ENCODE assay signal across 8 cellular contexts in the genomic region with DNA sequence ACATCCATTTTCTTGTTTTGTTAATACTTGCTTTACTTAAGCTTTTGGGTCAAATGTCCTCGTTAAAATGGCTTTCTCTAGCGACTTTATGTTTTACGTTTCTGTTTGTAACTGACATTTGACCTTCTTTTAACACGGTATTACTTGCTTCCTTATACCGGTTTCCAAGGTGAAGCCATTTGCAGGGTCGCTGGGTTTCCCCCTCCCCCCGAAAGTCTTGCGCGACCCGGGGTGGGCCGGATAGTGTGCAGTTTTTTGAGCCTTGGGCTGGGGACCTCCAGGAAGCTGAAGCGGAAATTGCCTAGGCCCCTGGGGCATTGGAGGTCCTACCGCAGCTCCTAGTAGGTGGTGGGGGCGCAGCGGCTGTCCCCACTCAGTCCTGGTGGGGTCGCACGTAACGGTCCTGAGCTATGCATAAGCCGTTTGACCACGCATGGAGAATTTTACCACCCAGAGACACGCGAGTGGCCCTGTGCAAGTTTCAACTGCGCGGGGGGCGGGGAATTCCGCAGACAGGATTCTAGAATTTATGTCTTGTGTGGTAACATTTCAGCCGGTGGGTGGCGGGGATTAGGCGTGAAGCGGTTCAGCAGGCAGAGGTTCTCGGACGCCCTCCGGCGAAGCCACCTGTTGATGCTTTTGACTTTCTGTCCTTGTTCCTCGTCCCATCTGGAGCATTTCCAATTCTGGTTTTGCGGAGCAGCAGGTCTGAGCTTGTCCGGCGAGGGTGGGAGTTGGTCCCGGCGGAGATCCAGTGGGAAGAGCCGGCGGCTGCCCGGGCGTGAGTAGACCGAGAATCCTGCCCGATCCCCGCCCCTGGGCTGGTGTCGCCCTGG. TPM values are rescaled to one million over a fixed set of nuclear protein-coding genes. Genes with fewer than 3 reads are reported as not detected.
DNase-seq lines count a peak whose midpoint lies in the region; ATAC-seq, FAIRE-seq and TF ChIP-seq lines count a peak whose summit lies in the region.

No MANE protein-coding gene starts in this region.

- H3K4me1 Mint-ChIP-seq in activated T-helper 2 cell treated with anti-CD3 and anti-CD28 coated beads, Interferon-gamma antibody, Interleukin-2, Interleukin-4, amounts not matched to agents 10 μg/mL and 5 μg/mL and 100 μg/mL, durations not matched to agents 14 hours and 24 hours and 36 hours (ENCODE audit: low read depth): peaks cover 42% of the 10 kb centered on the region
- peaks cover 12% of the 10 kb centered on the region for H3K4me1 Mint-ChIP-seq in neural crest cell

- H3K27ac Mint-ChIP-seq in activated T-helper 2 cell treated with anti-CD3 and anti-CD28 coated beads, Interferon-gamma antibody, Interleukin-2, Interleukin-4, amounts not matched to agents 10 μg/mL and 5 μg/mL and 100 μg/mL, durations not matched to agents 14 hours and 24 hours and 36 hours: peak overlapping the region; percentile 95
- no peak overlapping the region for H3K27ac Mint-ChIP-seq in neural crest cell (ENCODE audit: unreplicated experiment)

- peak overlapping the region; percentile 94 for H3K4me3 Mint-ChIP-seq in activated T-helper 2 cell treated with anti-CD3 and anti-CD28 coated beads, Interferon-gamma antibody, Interleukin-2, Interleukin-4, amounts not matched to agents 10 μg/mL and 5 μg/mL and 100 μg/mL, durations not matched to agents 14 hours and 24 hours and 36 hours (ENCODE audit: low read depth)
- H3K4me3 Mint-ChIP-seq in neural crest cell: peak overlapping the region; percentile 83

- H3K9me3 Mint-ChIP-seq in activated T-helper 2 cell treated with anti-CD3 and anti-CD28 coated beads, Interferon-gamma antibody, Interleukin-2, Interleukin-4, amounts not matched to agents 10 μg/mL and 5 μg/mL and 100 μg/mL, durations not matched to agents 14 hours and 24 hours and 36 hours: no peaks in the 10 kb centered on the region
- no peaks in the 10 kb centered on the region for H3K9me3 Mint-ChIP-seq in neural crest cell

- peak; percentile 53 for TF ChIP-seq CTCF in neural crest cell (conservative IDR thresholded peaks at IDR 0.05)

- no peaks in the 10 kb centered on the region for H3K27me3 Mint-ChIP-seq in activated T-helper 2 cell treated with anti-CD3 and anti-CD28 coated beads, Interferon-gamma antibody, Interleukin-2, Interleukin-4, amounts not matched to agents 10 μg/mL and 5 μg/mL and 100 μg/mL, durations not matched to agents 14 hours and 24 hours and 36 hours (ENCODE audit: low read depth)
- no peaks in the 10 kb centered on the region for H3K27me3 Mint-ChIP-seq in neural crest cell (ENCODE audit: low read depth)

- DNase-seq in D341Med (ENCODE audit: low spot score) (peak; percentile 75), HK-2 (ENCODE audit: unreplicated experiment) (peak; percentile 92), RCC 7860 (ENCODE audit: low spot score) (peak; percentile 91), fibroblast of the conjunctiva (ENCODE audit: low read depth) (peak; percentile 75), neural crest cell (ENCODE audit: low read depth, low spot score) (peak; percentile 32), superior temporal gyrus (ENCODE audit: extremely low spot score) (peak; percentile 81)
- DNase-seq in activated T-helper 2 cell treated with anti-CD3 and anti-CD28 coated beads, Interferon-gamma antibody, Interleukin-2, Interleukin-4, amounts not matched to agents 10 μg/mL and 5 μg/mL and 100 μg/mL, durations not matched to agents 14 hours and 24 hours and 36 hours (ENCODE audit: low spot score): peak; percentile 76

- intact Hi-C loops in activated T-helper 2 cell treated with anti-CD3 and anti-CD28 coated beads, Interferon-gamma antibody, Interleukin-2, Interleukin-4, amounts not matched to agents 10 μg/mL and 5 μg/mL and 100 μg/mL, durations not matched to agents 14 hours and 24 hours and 36 hours (cut with micrococcal nuclease): loop anchor here (1.0 to 2.0 kb wide), 2 partner anchors 114 to 405 kb away; no protein-coding TSS in a partner anchor

- peak; percentile 71 for FAIRE-seq in RCC 7860 (lab: Jason Lieb, UNC)

- ATAC-seq in GM19467 (IDR thresholded peaks at IDR 0.05; ENCODE audit: unreplicated experiment): peak; percentile 46

- peaks cover 50% of the 10 kb centered on the region for H3K36me3 Mint-ChIP-seq in activated T-helper 2 cell treated with anti-CD3 and anti-CD28 coated beads, Interferon-gamma antibody, Interleukin-2, Interleukin-4, amounts not matched to agents 10 μg/mL and 5 μg/mL and 100 μg/mL, durations not matched to agents 14 hours and 24 hours and 36 hours (ENCODE audit: low read depth)
- no peaks in the 10 kb centered on the region for H3K36me3 Mint-ChIP-seq in neural crest cell (ENCODE audit: low read depth)

RNA-seq across cellular contexts. Expression of a gene that starts 2.4 kb away (rescaled TPM):
- total RNA-seq in activated T-helper 2 cell treated with anti-CD3 and anti-CD28 coated beads, Interferon-gamma antibody, Interleukin-2, Interleukin-4, amounts not matched to agents 10 μg/mL and 5 μg/mL and 100 μg/mL, durations not matched to agents 14 hours and 24 hours and 36 hours: 255 and 268 TPM in 2 replicates
- 14.4 and 16.7 TPM in 2 replicates for total RNA-seq in neural crest cell

RNA-seq across cellular contexts. Expression of a gene that starts 46.5 kb away (rescaled TPM):
- total RNA-seq in activated T-helper 2 cell treated with anti-CD3 and anti-CD28 coated beads, Interferon-gamma antibody, Interleukin-2, Interleukin-4, amounts not matched to agents 10 μg/mL and 5 μg/mL and 100 μg/mL, durations not matched to agents 14 hours and 24 hours and 36 hours: 123 and 125 TPM in 2 replicates
- 87.1 and 93.5 TPM in 2 replicates for total RNA-seq in neural crest cell

RNA-seq across cellular contexts. Expression of a gene that starts 46.9 kb away (rescaled TPM):
- total RNA-seq in activated T-helper 2 cell treated with anti-CD3 and anti-CD28 coated beads, Interferon-gamma antibody, Interleukin-2, Interleukin-4, amounts not matched to agents 10 μg/mL and 5 μg/mL and 100 μg/mL, durations not matched to agents 14 hours and 24 hours and 36 hours: 20.1 and 23.8 TPM in 2 replicates
- total RNA-seq in neural crest cell: 14.6 and 17.4 TPM in 2 replicates

Comparison
In these comparisons a context has a peak if more than half of its experiments do, and no peak if none do; other contexts are left out.
1. Peak in every context shown above with its lines: DNase-seq and ATAC-seq.
2. DNase-seq: peak in every context shown above with its lines; median percentile 92 in HK-2; 91 in RCC 7860; 81 in superior temporal gyrus; 76 in activated T-helper 2 cell treated with anti-CD3 and anti-CD28 coated beads, Interferon-gamma antibody, Interleukin-2, Interleukin-4, amounts not matched to agents 10 μg/mL and 5 μg/mL and 100 μg/mL, durations not matched to agents 14 hours and 24 hours and 36 hours; 75 in D341Med; 75 in fibroblast of the conjunctiva; 32 in neural crest cell.
3. RNA of a gene that starts 2.4 kb away (total RNA-seq): 255 to 268 TPM in activated T-helper 2 cell treated with anti-CD3 and anti-CD28 coated beads, Interferon-gamma antibody, Interleukin-2, Interleukin-4, amounts not matched to agents 10 μg/mL and 5 μg/mL and 100 μg/mL, durations not matched to agents 14 hours and 24 hours and 36 hours; 14.4 to 16.7 TPM in neural crest cell; every median in the first group is over 10 times any median in the second.